In the genomic region with DNA sequence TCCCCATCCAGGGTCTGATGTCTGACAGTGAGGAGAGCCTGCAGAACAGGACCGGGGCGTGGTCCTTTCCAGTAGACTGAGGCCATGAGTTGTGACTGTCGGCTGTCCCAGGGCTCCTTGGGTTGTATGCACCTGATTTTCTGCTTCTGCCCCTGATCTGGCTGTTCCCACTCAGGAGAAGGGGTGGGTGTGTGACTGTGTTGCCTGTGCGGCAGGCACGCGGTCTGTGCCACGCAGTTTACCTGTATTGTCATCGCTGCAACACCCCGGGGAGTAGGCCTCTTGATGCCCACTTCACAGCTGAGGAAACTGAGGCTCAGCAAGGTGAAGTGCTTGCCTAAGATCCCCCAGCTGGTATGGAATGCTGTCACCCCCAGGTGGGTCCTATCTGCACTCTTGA, we compare ENCODE assay signal across 14 cellular contexts. TPM values are rescaled to one million over a fixed set of nuclear protein-coding genes. Genes with fewer than 3 reads are reported as not detected.
DNase-seq lines count a peak whose midpoint lies in the region; ATAC-seq and TF ChIP-seq lines count a peak whose summit lies in the region.
"Had no signal": no experiment of that assay in that cellular context is flagged by ENCODE, and none has a peak within 500 bp of the region (broad histone marks: within the 10 kb centered on the region; RNA-seq: fewer than 3 reads in every experiment).

No MANE protein-coding gene starts in this region.

- H3K4me3 ChIP-seq in coronary artery (peak overlapping the region; percentile 70), mesenchymal stem cell (ENCODE audit: insufficient read depth in 1 of 2, low read depth in 1 of 2, low read length in 2 of 2) (peak overlapping the region in 1 of 2 experiments; percentile 76), smooth muscle cell (peak overlapping the region; percentile 66)
- H3K4me3 ChIP-seq: MG63 had no signal

- H3K4me1 ChIP-seq in mesenchymal stem cell (ENCODE audit: control insufficient read depth, insufficient read depth, low read depth, low read length) = peaks cover 13% of the 10 kb centered on the region
- no peaks in the 10 kb centered on the region for H3K4me1 ChIP-seq in smooth muscle cell (ENCODE audit: low read depth)

- H3K27me3 Mint-ChIP-seq in CD14-positive monocyte (ENCODE audit: low read depth in 3 of 3) = peaks cover 0 to 15% (median 5%) of the 10 kb centered on the region in 3 donors

- H3K4me2 ChIP-seq in mesenchymal stem cell (ENCODE audit: low read length, poor library complexity, severe bottlenecking) (no peak overlapping the region), smooth muscle cell (peak overlapping the region; percentile 97)

- no peak overlapping the region for H2BK5ac ChIP-seq in mesenchymal stem cell (ENCODE audit: low read depth, low read length, poor library complexity, severe bottlenecking)

- H3K9me3 ChIP-seq in mesenchymal stem cell (ENCODE audit: control insufficient read depth, low read length) = no peaks in the 10 kb centered on the region
- H3K9me3 ChIP-seq in smooth muscle cell (replicated peaks; ENCODE audit: low read depth) = no peaks in the 10 kb centered on the region
- H3K9me3 ChIP-seq: MG63 had no signal

- H3K79me2 ChIP-seq in smooth muscle cell (ENCODE audit: low read depth) = peaks cover 64% of the 10 kb centered on the region

- H3F3A ChIP-seq in smooth muscle cell (ENCODE audit: low read depth) = peaks cover 24% of the 10 kb centered on the region

- H3K4me1 Mint-ChIP-seq in CD14-positive monocyte = peaks cover 67% of the 10 kb centered on the region

- 93% methylated on average over 9 of the region's 9 CpGs for WGBS in mesenchymal stem cell
- 90% methylated on average over 9 of the region's 9 CpGs for WGBS in smooth muscle cell (ENCODE audit: low lambda C conversion rate)

- H4K91ac ChIP-seq in mesenchymal stem cell (ENCODE audit: low read length) = no peak overlapping the region

- H3K36me3 ChIP-seq in mesenchymal stem cell (ENCODE audit: control insufficient read depth in 1 of 2, insufficient read depth in 2 of 2, low read depth in 1 of 2, low read length in 2 of 2) = no peaks in the 10 kb centered on the region
- H3K36me3 ChIP-seq in smooth muscle cell (ENCODE audit: low read depth) = no peaks in the 10 kb centered on the region
- H3K36me3 ChIP-seq: MG63 had no signal

- peak overlapping the region; percentile 86 to 98 for H3K4me3 Mint-ChIP-seq in CD14-positive monocyte

- DNase-seq in CD14-positive monocyte (ENCODE audit: low spot score) = no peak
- DNase-seq in coronary artery (ENCODE audit: low spot score) = no peak
- no peak for DNase-seq in mesenchymal stem cell
- DNase-seq in smooth muscle cell (lab: John Stamatoyannopoulos, UW; ENCODE audit: unreplicated experiment) = no peak
- DNase-seq in H4 (ENCODE audit: low spot score) = no peak
- no peak for DNase-seq in caudate nucleus (lab: John Stamatoyannopoulos, UW)
- DNase-seq: GOT3; MG63; NCI-H2107; stimulated activated CD4-positive, alpha-beta T cell treated with anti-CD3 and anti-CD28 coated beads, Interleukin-12 subunit alpha, Interleukin-12 subunit beta, amount 100 ng/mL, for 4 hours had no signal

- TF ChIP-seq CTCF in CD14-positive monocyte (IDR thresholded peaks at IDR 0.05) = no peak
- TF ChIP-seq CTCF in coronary artery (IDR thresholded peaks at IDR 0.05) = no peak
- TF ChIP-seq CTCF in smooth muscle cell (IDR thresholded peaks at IDR 0.05; ENCODE audit: borderline replicate concordance, insufficient read depth, poor library complexity, severe bottlenecking) = no peak

- no peak overlapping the region for H2BK12ac ChIP-seq in mesenchymal stem cell (ENCODE audit: low read length in 2 of 2)

- H3K9me3 Mint-ChIP-seq in CD14-positive monocyte = peaks cover 0 to 5% (median 0%) of the 10 kb centered on the region in 7 donors

- no peak overlapping the region for H2BK15ac ChIP-seq in mesenchymal stem cell (ENCODE audit: low read depth, poor library complexity, severe bottlenecking)

- H2BK120ac ChIP-seq in mesenchymal stem cell (ENCODE audit: low read depth, low read length) = no peak overlapping the region

- H4K8ac ChIP-seq in mesenchymal stem cell (ENCODE audit: low read length) = no peak overlapping the region

- H3K79me1 ChIP-seq in mesenchymal stem cell (replicated peaks; ENCODE audit: low read length, poor library complexity, severe bottlenecking) = no peaks in the 10 kb centered on the region

- intact Hi-C loops in CD14-positive monocyte (cut with micrococcal nuclease) = loop anchor here (5.0 kb wide), 2 partner anchors 44 to 64 kb away; no protein-coding TSS in a partner anchor

- peak overlapping the region in 2 of 7 donors; percentile 30 to 41 for H3K27ac Mint-ChIP-seq in CD14-positive monocyte
- H3K27ac Mint-ChIP-seq: B cell, WTC11 had no signal

- peaks cover 14 to 39% of the 10 kb centered on the region in 2 donors for H3K36me3 Mint-ChIP-seq in CD14-positive monocyte
- H3K36me3 Mint-ChIP-seq: WTC11 had no signal

- H3K27ac ChIP-seq in coronary artery (peak overlapping the region; percentile 21 to 75), mesenchymal stem cell (ENCODE audit: low read length, poor library complexity, severe bottlenecking) (no peak overlapping the region), smooth muscle cell (ENCODE audit: low read depth) (peak overlapping the region; percentile 95), caudate nucleus (ENCODE audit: low read depth, low read length) (no peak overlapping the region)

- H2AK5ac ChIP-seq in mesenchymal stem cell (ENCODE audit: low read length, severe bottlenecking) = no peak overlapping the region

- no peak overlapping the region for H3K14ac ChIP-seq in mesenchymal stem cell (ENCODE audit: low read length in 2 of 2)

- ATAC-seq in HG03469 (IDR thresholded peaks at IDR 0.05; ENCODE audit: unreplicated experiment) (no peak), GM19328 (IDR thresholded peaks at IDR 0.05; ENCODE audit: unreplicated experiment) (no peak)
- ATAC-seq: WTC11 had no signal

- H3K9ac ChIP-seq in mesenchymal stem cell (ENCODE audit: low read length) = peak overlapping the region; percentile 58
- H3K9ac ChIP-seq in smooth muscle cell (ENCODE audit: low read depth) = peak overlapping the region; percentile 26

- no peak overlapping the region for H2AFZ ChIP-seq in mesenchymal stem cell (ENCODE audit: low read depth, low read length)
- no peak overlapping the region for H2AFZ ChIP-seq in smooth muscle cell (ENCODE audit: low read depth)

- H3K23ac ChIP-seq in mesenchymal stem cell (ENCODE audit: low read length in 2 of 2) = no peak overlapping the region

- H3K4ac ChIP-seq in mesenchymal stem cell (ENCODE audit: low read depth in 1 of 2, low read length in 2 of 2) = no peak overlapping the region

- H4K20me1 ChIP-seq in smooth muscle cell (ENCODE audit: low read depth) = peaks cover 36% of the 10 kb centered on the region

- H3K18ac ChIP-seq in mesenchymal stem cell (ENCODE audit: low read depth in 1 of 2, low read length in 2 of 2) = no peak overlapping the region

- H3K27me3 ChIP-seq in mesenchymal stem cell (ENCODE audit: control insufficient read depth in 1 of 2, insufficient read depth in 1 of 2, low read length in 2 of 2) (peaks cover 3% of the 10 kb centered on the region in 2 experiments), smooth muscle cell (ENCODE audit: low read depth) (no peaks in the 10 kb centered on the region)
- H3K27me3 ChIP-seq: MG63 had no signal

RNA-seq across cellular contexts. Expression of a gene that starts 1.4 kb away (rescaled TPM):
- polyA plus RNA-seq in CD14-positive monocyte (10 to 100 TPM; 69.0 to 90.4 TPM), smooth muscle cell (79.7 and 105 TPM in 2 replicates)
- polyA plus RNA-seq in mesenchymal stem cell (2013, experiment 1 of 2) = 92.2 TPM
- 91.8 TPM for polyA plus RNA-seq in mesenchymal stem cell (2013, experiment 2 of 2)
- total RNA-seq in smooth muscle cell = 63.1 and 104 TPM in 2 replicates
- 5.7 and 10.3 TPM in 2 replicates for total RNA-seq in H4 (2014; rRNA removed; shearing (Covaris generic))

Comparison
In these comparisons a context has a peak if more than half of its experiments do, and no peak if none do; other contexts are left out.
1. H3K27ac ChIP-seq: peak in coronary artery (2 of 2) and smooth muscle cell (single experiment); none in mesenchymal stem cell (single experiment) and caudate nucleus (single experiment).